Comparison of ENCODE assay signal across 8 cellular contexts in genomic region chr15:74906450-74907276, GRCh38. TPM values are rescaled to one million over a fixed set of nuclear protein-coding genes. Genes with fewer than 3 reads are reported as not detected.
DNase-seq lines count a peak whose midpoint lies in the region; ATAC-seq and TF ChIP-seq lines count a peak whose summit lies in the region.

Gene FAM219B (minus strand): TSS chr15:74906851. CDS start chr15:74906800, 51 bp downstream.

- peaks cover 75% of the 10 kb centered on the region for H3K36me3 ChIP-seq in HAP-1 (replicated peaks)

- peak within 1 kb of the TSS; percentile 93 to 96 for H3K27ac Mint-ChIP-seq in activated naive CD4-positive, alpha-beta T cell treated with anti-CD3 and anti-CD28 coated beads, Interleukin-2, amount 50 U/mL, for 72 hours

- peaks cover 16 to 31% of the 10 kb centered on the region in 2 donors for H3K36me3 Mint-ChIP-seq in activated naive CD4-positive, alpha-beta T cell treated with anti-CD3 and anti-CD28 coated beads, Interleukin-2, amount 50 U/mL, for 72 hours

- H3K4me1 ChIP-seq in HAP-1 = peaks cover 14% of the 10 kb centered on the region

- H3K9me3 Mint-ChIP-seq in activated naive CD4-positive, alpha-beta T cell treated with anti-CD3 and anti-CD28 coated beads, Interleukin-2, amount 50 U/mL, for 72 hours = no peaks in the 10 kb centered on the region

- no peaks in the 10 kb centered on the region for H3K27me3 ChIP-seq in HAP-1 (ENCODE audit: low read depth)

- no peak for TF ChIP-seq CTCF in omental fat pad (IDR thresholded peaks at IDR 0.05)

- ATAC-seq in activated naive CD4-positive, alpha-beta T cell treated with anti-CD3 and anti-CD28 coated beads, Interleukin-2, amount 50 U/mL, for 72 hours = peak; percentile 86 to 92
- ATAC-seq in omental fat pad (ENCODE audit: low FRiP score) = peak; percentile 96

- no peaks in the 10 kb centered on the region for H3K9me3 ChIP-seq in HAP-1

- DNase-seq in GDM1 (lab: John Stamatoyannopoulos, UW) (peak; percentile 65), HAP-1 (ENCODE audit: low spot score in 2 of 2) (peak; percentile 97 to 98), MV-4-11 (lab: John Stamatoyannopoulos, UW) (peak; percentile 82), SKM-1 (lab: John Stamatoyannopoulos, UW; ENCODE audit: unreplicated experiment) (peak; percentile 87), glomerular endothelial cell (ENCODE audit: extremely low read depth, low read depth, low spot score) (no peak), omental fat pad (ENCODE audit: low spot score) (peak; percentile 81)
- DNase-seq in activated naive CD4-positive, alpha-beta T cell treated with anti-CD3 and anti-CD28 coated beads, Interleukin-2, amount 50 U/mL, for 72 hours (ENCODE audit: low spot score in 2 of 2) = peak; percentile 75 to 89

- in situ Hi-C loops in HAP-1 (cut with MboI; ENCODE audit: low sequenced_read_pairs) = no loop called here

- peak within 1 kb of the TSS; percentile 84 for H3K27ac ChIP-seq in temporal lobe (ENCODE audit: low read depth, low read length)

- peak within 1 kb of the TSS; percentile 86 for H3K4me3 ChIP-seq in HAP-1

RNA-seq across cellular contexts. Expression of gene FAM219B, which starts in this region (rescaled TPM):
- total RNA-seq in activated naive CD4-positive, alpha-beta T cell treated with anti-CD3 and anti-CD28 coated beads, Interleukin-2, amount 50 U/mL, for 72 hours = 10 to 100 TPM; 61.7 to 66.2 TPM
- total RNA-seq in glomerular endothelial cell (42.6 and 55.1 TPM in 2 replicates), omental fat pad (10 to 100 TPM; 45.0 to 89.9 (median 59.8) TPM), temporal lobe (41.3 TPM)
